In genomic region chr3:14280326-14280725, GRCh38 we compare ENCODE assay signal across 18 cellular contexts.
A peak's percentile ranks its signal among the peaks of the same experiment; 100 is the strongest.
DNase-seq lines count a peak whose midpoint lies in the region; ATAC-seq and FAIRE-seq lines count a peak whose summit lies in the region.
"Had no signal": no experiment of that assay in that cellular context is flagged by ENCODE, and none has a peak within 500 bp of the region (broad histone marks: within the 10 kb centered on the region; RNA-seq: fewer than 3 reads in every experiment).

No MANE protein-coding gene starts in this region.

- H2BK120ac ChIP-seq in mesendoderm (ENCODE audit: low read depth, low read length), result no peak overlapping the region

- H3K27me3 ChIP-seq in GM23248 (replicated peaks; ENCODE audit: insufficient read depth) (0 out of 2 replicates have a peak, but pooled peaks cover 7% of the 10 kb centered on the region), mesendoderm (ENCODE audit: insufficient read depth, low read length, poor library complexity) (no peaks in the 10 kb centered on the region)

- H2AK5ac ChIP-seq in mesendoderm (ENCODE audit: low read length), result no peak overlapping the region

- no peak for FAIRE-seq in RCC 7860 (lab: Jason Lieb, UNC)
- FAIRE-seq: A549, HTR-8/SVneo had no signal

- H2AFZ ChIP-seq in GM23248, result no peak overlapping the region

- no peaks in the 10 kb centered on the region for H3K79me1 ChIP-seq in mesendoderm (ENCODE audit: low read length)

- H3K27ac ChIP-seq in GM23248 (no peak overlapping the region), epithelial cell of prostate (no peak overlapping the region), mesendoderm (ENCODE audit: low read depth, low read length) (no peak overlapping the region)
- H3K27ac ChIP-seq: A549, C4-2B, SJCRH30 had no signal

- DNase-seq in GM23248 (peak; percentile 32), RCC 7860 (ENCODE audit: low spot score) (peak; percentile 17), epithelial cell of prostate (ENCODE audit: low read depth, low spot score) (peak; percentile 37), mesendoderm (peak; percentile 86), middle frontal gyrus (ENCODE audit: extremely low spot score, low spot score) (no peak), NCI-H345 treated with DMSO at 0.1 percent for 48 hours (lab: John Stamatoyannopoulos, UW; ENCODE audit: unreplicated experiment) (no peak), EL (no peak)
- DNase-seq: DMS 273 treated with DMSO at 0.1 percent for 48 hours, NCI-H1436, NCI-H2029, NCI-H2171, NCI-H748 treated with DMSO at 0.1 percent for 48 hours, OCI-M1, SJCRH30 had no signal

- 59 to 64% methylated on average over 2 of the region's 2 CpGs for WGBS in GM23248 (ENCODE audit: low coverage in 1 of 2, low lambda C conversion rate in 2 of 2, missing lambda C conversion rate in 2 of 2), 2 experiments
- no CpG with 5 or more reads among the region's 2 CpGs for WGBS in mesendoderm (ENCODE audit: extremely low coverage, insufficient coverage, low lambda C conversion rate)

- H3K4me3 ChIP-seq in GM23248, result no peak overlapping the region
- no peak overlapping the region for H3K4me3 ChIP-seq in mesendoderm (ENCODE audit: low read length)
- H3K4me3 ChIP-seq: A549, SJCRH30 had no signal

- no peaks in the 10 kb centered on the region for H3F3A ChIP-seq in GM23248 (ENCODE audit: insufficient read depth)

- ATAC-seq in HG02840 (IDR thresholded peaks at IDR 0.05; ENCODE audit: low FRiP score, unreplicated experiment), result no peak
- ATAC-seq: A549 had no signal

- H3K4me2 ChIP-seq in GM23248 (ENCODE audit: unreplicated experiment) (no peak overlapping the region), mesendoderm (ENCODE audit: low read length) (no peak overlapping the region)
- H3K4me2 ChIP-seq: A549 had no signal

- H4K20me1 ChIP-seq in GM23248 (ENCODE audit: insufficient read depth), result no peaks in the 10 kb centered on the region

- H3K4me1 ChIP-seq in GM23248 (ENCODE audit: insufficient read depth) (no peaks in the 10 kb centered on the region), mesendoderm (ENCODE audit: control insufficient read depth, low read depth, low read length) (peaks cover 3% of the 10 kb centered on the region)

- no peaks in the 10 kb centered on the region for H3K9me3 ChIP-seq in GM23248 (ENCODE audit: low read depth)
- H3K9me3 ChIP-seq: A549 had no signal

- H3K9ac ChIP-seq in GM23248 (no peak overlapping the region), mesendoderm (ENCODE audit: low read length) (no peak overlapping the region)

- H3K79me2 ChIP-seq in GM23248 (ENCODE audit: insufficient read depth) (no peaks in the 10 kb centered on the region), mesendoderm (ENCODE audit: control insufficient read depth, insufficient read depth, low read length) (no peaks in the 10 kb centered on the region)

- no peak overlapping the region for H4K5ac ChIP-seq in mesendoderm (ENCODE audit: low read length)

- H2BK5ac ChIP-seq in mesendoderm (ENCODE audit: low read length), result no peak overlapping the region

- no peak overlapping the region for H4K8ac ChIP-seq in mesendoderm (ENCODE audit: low read depth, low read length)

- in situ Hi-C loops in GM23248 (cut with MboI), result no loop called here

- no peak overlapping the region for H3K23ac ChIP-seq in mesendoderm (ENCODE audit: low read length)

- no peak overlapping the region for H3K4ac ChIP-seq in mesendoderm (ENCODE audit: low read depth, low read length)

- H3K56ac ChIP-seq in mesendoderm (ENCODE audit: low read length), result no peak overlapping the region

- no peak overlapping the region for H2BK15ac ChIP-seq in mesendoderm (replicated peaks; ENCODE audit: low read depth)

- H3K36me3 ChIP-seq in GM23248 (ENCODE audit: low read depth), result no peaks in the 10 kb centered on the region
- H3K36me3 ChIP-seq in mesendoderm (ENCODE audit: control insufficient read depth, insufficient read depth, low read length), result no peaks in the 10 kb centered on the region
- H3K36me3 ChIP-seq: SJCRH30 had no signal

- H3K18ac ChIP-seq in mesendoderm (ENCODE audit: low read length), result no peak overlapping the region

- no peaks in the 10 kb centered on the region for H3K9me2 ChIP-seq in GM23248 (ENCODE audit: insufficient read depth)

Comparison
In these comparisons a context has a peak if more than half of its experiments do, and no peak if none do; other contexts are left out.
1. DNase-seq: peak in GM23248 (single experiment), RCC 7860 (single experiment), epithelial cell of prostate (single experiment) and mesendoderm (single experiment); none in middle frontal gyrus (single experiment), NCI-H345 treated with DMSO at 0.1 percent for 48 hours (single experiment) and EL (single experiment).